15 cellular contexts compared by ENCODE assay signal in genomic region chr1:4462831-4463484, GRCh38.
DNase-seq lines count a peak whose midpoint lies in the region; ATAC-seq and TF ChIP-seq lines count a peak whose summit lies in the region.
"Had no signal": no experiment of that assay in that cellular context is flagged by ENCODE, and none has a peak within 500 bp of the region (broad histone marks: within the 10 kb centered on the region; RNA-seq: fewer than 3 reads in every experiment).

No MANE protein-coding gene starts in this region.

- peaks cover 9% of the 10 kb centered on the region for H3K27me3 Mint-ChIP-seq in nephron progenitor cell (ENCODE audit: low read depth, poor library complexity)
- H3K27me3 Mint-ChIP-seq: CD4-positive, alpha-beta T cell had no signal

- H3K4me3 Mint-ChIP-seq in nephron progenitor cell, result no peak overlapping the region
- H3K4me3 Mint-ChIP-seq: CD4-positive, alpha-beta T cell had no signal

- H3K27ac Mint-ChIP-seq in nephron progenitor cell, result peak overlapping the region; percentile 7
- H3K27ac Mint-ChIP-seq: CD4-positive, alpha-beta T cell had no signal

- TF ChIP-seq POLR2A in GM18505 (IDR thresholded peaks at IDR 0.05; ENCODE audit: borderline replicate concordance, extremely low read depth, insufficient read depth, insufficient read length), result no peak

- ATAC-seq in left ventricle myocardium superior, result peak; percentile 93
- ATAC-seq in GM18505 (IDR thresholded peaks at IDR 0.05; ENCODE audit: unreplicated experiment), result no peak
- ATAC-seq: A549 had no signal

- H3K9me3 Mint-ChIP-seq in nephron progenitor cell, result peaks cover 4% of the 10 kb centered on the region
- H3K9me3 Mint-ChIP-seq: CD4-positive, alpha-beta T cell had no signal

- H3K4me1 Mint-ChIP-seq in nephron progenitor cell, result peaks cover 6% of the 10 kb centered on the region

- intact Hi-C loops in cardiac septum (cut with DNase I) (no loop called here), left ventricle myocardium superior (cut with micrococcal nuclease) (no loop called here)

- TF ChIP-seq CTCF in nephron progenitor cell (IDR thresholded peaks at IDR 0.05), result no peak

- H3K36me3 Mint-ChIP-seq in nephron progenitor cell (ENCODE audit: low read depth), result no peaks in the 10 kb centered on the region

- DNase-seq in activated effector memory CD4-positive, alpha-beta T cell treated with anti-CD3 and anti-CD28 coated beads, Interleukin-2, amount 50 U/mL, for 16 hours, result peak; percentile 27
- DNase-seq in activated effector memory CD4-positive, alpha-beta T cell treated with Interleukin-2 at 50 U/mL for 16 hours, result no peak
- DNase-seq in cardiac septum (ENCODE audit: low spot score), result peak; percentile 66
- no peak for DNase-seq in left ventricle myocardium superior
- DNase-seq in nephron progenitor cell, result no peak
- no peak for DNase-seq in RKO (ENCODE audit: low spot score)
- no peak for DNase-seq in GM19240 (ENCODE audit: insufficient read length, low spot score)
- DNase-seq: AML-193; CD4-positive, alpha-beta T cell; DMS153; DMS79; GF-D8; IMR-90 had no signal

Comparison
In these comparisons a context has a peak if more than half of its experiments do, and no peak if none do; other contexts are left out.
1. DNase-seq: peak in activated effector memory CD4-positive, alpha-beta T cell treated with anti-CD3 and anti-CD28 coated beads, Interleukin-2, amount 50 U/mL, for 16 hours (single experiment) and cardiac septum (single experiment); none in activated effector memory CD4-positive, alpha-beta T cell treated with Interleukin-2 at 50 U/mL for 16 hours (single experiment), left ventricle myocardium superior (single experiment), nephron progenitor cell (single experiment), RKO (single experiment) and GM19240 (single experiment).